Comparison of ENCODE assay signal across 23 cellular contexts in the genomic region with DNA sequence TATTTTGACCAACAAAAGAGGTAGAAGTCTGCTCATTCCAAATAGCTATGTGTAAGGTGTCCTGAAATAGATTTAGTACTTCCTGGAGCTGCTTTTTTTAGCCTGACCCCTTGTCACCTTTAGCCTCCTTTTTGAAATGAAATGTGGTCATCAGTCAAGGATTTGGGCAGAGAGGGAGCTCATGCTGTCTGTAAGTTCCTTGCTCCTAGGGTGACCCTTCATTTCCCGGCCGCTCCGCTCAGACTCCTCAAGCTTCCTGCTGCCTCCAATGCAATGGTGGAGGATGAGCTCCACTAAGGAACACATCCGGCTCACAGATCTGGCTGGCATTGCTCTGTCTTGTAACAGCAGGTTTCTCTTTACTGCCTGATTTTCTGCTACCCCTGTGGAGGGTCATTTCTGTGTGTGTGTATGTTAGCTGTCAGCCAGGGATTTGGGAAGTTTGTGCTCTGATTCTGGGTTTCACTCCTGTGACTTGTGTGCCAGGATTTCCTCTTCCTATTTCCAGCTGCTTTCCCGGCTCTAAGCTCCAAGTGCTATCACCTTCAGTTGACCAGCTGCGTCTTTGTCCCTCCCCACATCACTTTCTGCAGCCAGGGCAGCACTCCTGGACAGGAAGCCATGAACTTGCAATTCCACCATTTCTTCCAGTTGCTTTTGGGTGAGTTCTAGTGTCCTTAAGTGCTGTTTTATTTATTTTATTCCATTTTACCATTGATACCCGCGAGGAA.
"Had no signal": no experiment of that assay in that cellular context is flagged by ENCODE, and none has a peak within 500 bp of the region (broad histone marks: within the 10 kb centered on the region; RNA-seq: fewer than 3 reads in every experiment).

No MANE protein-coding gene starts in this region.

- H3K36me3 Mint-ChIP-seq: activated CD4-positive, alpha-beta memory T cell treated with anti-CD3 and anti-CD28 coated beads for 36 hours; activated naive CD8-positive, alpha-beta T cell; T-cell had no signal

- H3K4me3 Mint-ChIP-seq: activated B cell treated with CpG ODN at 0.5 μM for 24 hours; activated CD4-positive, alpha-beta memory T cell treated with anti-CD3 and anti-CD28 coated beads for 36 hours; activated naive CD8-positive, alpha-beta T cell; activated T-helper 1 cell treated with anti-CD3 and anti-CD28 coated beads, Interleukin-12 subunit alpha, Interleukin-12 subunit beta, Interleukin-2, Interleukin-4 antibody, amounts not matched to agents 30 ng/mL and 10 ng/mL and 1 ng/mL, durations not matched to agents 14 hours and 24 hours and 36 hours; effector memory CD8-positive, alpha-beta T cell; natural killer cell treated with Interleukin-12 subunit alpha and Interleukin-12 subunit beta and Interleukin-15 and Interleukin-18, amount 100 ng/mL, for 72 hours; stimulated activated naive CD8-positive, alpha-beta T cell treated with anti-CD3 and anti-CD28 coated beads, Interleukin-15, amount 100 ng/mL, for 72 hours; T-cell had no signal

- H3K27ac ChIP-seq: lower lobe of right lung, suprapubic skin, transverse colon had no signal

- ATAC-seq: effector memory CD8-positive, alpha-beta T cell; lower lobe of right lung; natural killer cell treated with Interleukin-12 subunit alpha and Interleukin-12 subunit beta and Interleukin-15 and Interleukin-18, amount 100 ng/mL, for 72 hours; stimulated activated naive CD8-positive, alpha-beta T cell treated with anti-CD3 and anti-CD28 coated beads, Interleukin-15, amount 100 ng/mL, for 72 hours; T-cell had no signal

- H3K27ac Mint-ChIP-seq: activated B cell treated with CpG ODN at 0.5 μM for 24 hours; activated CD4-positive, alpha-beta memory T cell treated with anti-CD3 and anti-CD28 coated beads for 36 hours; activated naive CD8-positive, alpha-beta T cell; activated T-helper 1 cell treated with anti-CD3 and anti-CD28 coated beads, Interleukin-12 subunit alpha, Interleukin-12 subunit beta, Interleukin-2, Interleukin-4 antibody, amounts not matched to agents 30 ng/mL and 10 ng/mL and 1 ng/mL, durations not matched to agents 14 hours and 24 hours and 36 hours; effector memory CD8-positive, alpha-beta T cell; natural killer cell treated with Interleukin-12 subunit alpha and Interleukin-12 subunit beta and Interleukin-15 and Interleukin-18, amount 100 ng/mL, for 72 hours; stimulated activated naive CD8-positive, alpha-beta T cell treated with anti-CD3 and anti-CD28 coated beads, Interleukin-15, amount 100 ng/mL, for 72 hours; T-cell had no signal

- H3K36me3 ChIP-seq: lower lobe of right lung, suprapubic skin, transverse colon had no signal

- H3K9me3 ChIP-seq: lower lobe of right lung, suprapubic skin, transverse colon had no signal

- H3K9me3 Mint-ChIP-seq: activated B cell treated with CpG ODN at 0.5 μM for 24 hours; activated T-helper 1 cell treated with anti-CD3 and anti-CD28 coated beads, Interleukin-12 subunit alpha, Interleukin-12 subunit beta, Interleukin-2, Interleukin-4 antibody, amounts not matched to agents 30 ng/mL and 10 ng/mL and 1 ng/mL, durations not matched to agents 14 hours and 24 hours and 36 hours had no signal

- DNase-seq: activated B cell treated with CpG ODN at 0.5 μM for 24 hours; activated CD4-positive, alpha-beta memory T cell treated with anti-CD3 and anti-CD28 coated beads for 36 hours; activated CD4-positive, alpha-beta T cell treated with anti-CD3 and anti-CD28 coated beads for 4 hours; activated T-cell treated with anti-CD3 and anti-CD28 coated beads for 4 hours; amygdala; caudate nucleus; effector memory CD8-positive, alpha-beta T cell; foreskin fibroblast; lower lobe of right lung; occipital lobe; posterior cingulate gyrus; retina; stimulated activated CD4-positive, alpha-beta T cell treated with anti-CD3 and anti-CD28 coated beads, Interleukin-15, amount 100 ng/mL, for 24 hours; stimulated activated CD4-positive, alpha-beta T cell treated with anti-CD3 and anti-CD28 coated beads, Interleukin-2, amount 100 ng/mL, for 48 hours; stimulated activated naive CD8-positive, alpha-beta T cell treated with anti-CD3 and anti-CD28 coated beads, Interleukin-15, amount 100 ng/mL, for 72 hours; T-cell; T-helper 9 cell; transverse colon had no signal

- H3K4me1 Mint-ChIP-seq: activated B cell treated with CpG ODN at 0.5 μM for 24 hours; stimulated activated naive CD8-positive, alpha-beta T cell treated with anti-CD3 and anti-CD28 coated beads, Interleukin-15, amount 100 ng/mL, for 72 hours; T-cell had no signal

- H3K4me1 ChIP-seq: lower lobe of right lung, suprapubic skin, transverse colon had no signal

- H3K27me3 ChIP-seq: transverse colon had no signal

- H3K4me3 ChIP-seq: lower lobe of right lung, suprapubic skin, transverse colon had no signal

- FAIRE-seq: keratinocyte had no signal
